Comparison of ENCODE assay signal across 26 cellular contexts in the genomic region with DNA sequence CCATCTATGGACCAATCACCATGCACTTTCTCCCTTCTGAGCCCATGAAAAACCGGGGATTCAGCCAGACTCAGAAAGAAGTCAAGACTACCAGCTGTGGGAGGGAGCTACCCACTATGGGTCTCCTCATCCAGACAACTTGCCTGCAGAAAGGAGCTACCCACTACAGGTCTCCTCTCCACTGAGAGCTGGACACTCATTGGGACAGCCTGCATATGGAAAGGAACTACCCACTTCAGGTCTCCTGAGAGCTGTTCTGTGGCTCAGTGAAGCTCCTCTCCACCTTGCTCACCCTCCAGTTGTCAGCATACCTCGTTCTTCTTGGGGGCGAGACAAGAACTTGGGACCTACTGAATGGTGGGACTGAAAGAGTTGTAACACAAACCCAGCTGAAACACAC. TPM values are rescaled to one million over a fixed set of nuclear protein-coding genes. Genes with fewer than 3 reads are reported as not detected.
A peak's percentile ranks its signal among the peaks of the same experiment; 100 is the strongest.
DNase-seq lines count a peak whose midpoint lies in the region; ATAC-seq and TF ChIP-seq lines count a peak whose summit lies in the region.
"Had no signal": no experiment of that assay in that cellular context is flagged by ENCODE, and none has a peak within 500 bp of the region (broad histone marks: within the 10 kb centered on the region; RNA-seq: fewer than 3 reads in every experiment).

No MANE protein-coding gene starts in this region.

- ATAC-seq in activated CD8-positive, alpha-beta memory T cell treated with anti-CD3 and anti-CD28 coated beads, Interleukin-2, amount 10 ng/mL, durations not matched to agents 7 days and 5 days: no peak
- no peak for ATAC-seq in RWPE2 (ENCODE audit: low read depth)
- ATAC-seq in activated naive CD8-positive, alpha-beta T cell treated with anti-CD3 and anti-CD28 coated beads, Interleukin-2, amount 50 U/mL, for 24 hours: no peak
- ATAC-seq in stimulated activated naive B cell treated with anti-CD40 and anti-IgM and Interleukin-4, amounts not matched to agents 10 μg/mL and 1 μg/mL and 100 μg/mL, for 72 hours (replicated peaks): no peak

- peaks cover 69% of the 10 kb centered on the region for H3K4me1 Mint-ChIP-seq in activated CD8-positive, alpha-beta memory T cell treated with anti-CD3 and anti-CD28 coated beads, Interleukin-2, amount 10 ng/mL, durations not matched to agents 7 days and 5 days
- peaks cover 78% of the 10 kb centered on the region for H3K4me1 Mint-ChIP-seq in activated naive CD8-positive, alpha-beta T cell treated with anti-CD3 and anti-CD28 coated beads, Interleukin-2, amount 50 U/mL, for 24 hours
- H3K4me1 Mint-ChIP-seq in stimulated activated naive B cell treated with anti-CD40 and anti-IgM and Interleukin-4, amounts not matched to agents 10 μg/mL and 1 μg/mL and 100 μg/mL, for 72 hours: peaks cover 33 to 62% of the 10 kb centered on the region in 2 donors

- no peaks in the 10 kb centered on the region for H3K27me3 Mint-ChIP-seq in activated CD8-positive, alpha-beta memory T cell treated with anti-CD3 and anti-CD28 coated beads, Interleukin-2, amount 10 ng/mL, durations not matched to agents 7 days and 5 days
- no peaks in the 10 kb centered on the region for H3K27me3 Mint-ChIP-seq in activated naive CD8-positive, alpha-beta T cell treated with anti-CD3 and anti-CD28 coated beads, Interleukin-2, amount 50 U/mL, for 24 hours
- H3K27me3 Mint-ChIP-seq in stimulated activated naive B cell treated with anti-CD40 and anti-IgM and Interleukin-4, amounts not matched to agents 10 μg/mL and 1 μg/mL and 100 μg/mL, for 72 hours: no peaks in the 10 kb centered on the region
- H3K27me3 Mint-ChIP-seq: naive B cell had no signal

- no peaks in the 10 kb centered on the region for H3K9me3 Mint-ChIP-seq in activated CD8-positive, alpha-beta memory T cell treated with anti-CD3 and anti-CD28 coated beads, Interleukin-2, amount 10 ng/mL, durations not matched to agents 7 days and 5 days (ENCODE audit: low read depth)
- H3K9me3 Mint-ChIP-seq in activated naive CD8-positive, alpha-beta T cell treated with anti-CD3 and anti-CD28 coated beads, Interleukin-2, amount 50 U/mL, for 24 hours: peaks cover 4% of the 10 kb centered on the region
- H3K9me3 Mint-ChIP-seq in stimulated activated naive B cell treated with anti-CD40 and anti-IgM and Interleukin-4, amounts not matched to agents 10 μg/mL and 1 μg/mL and 100 μg/mL, for 72 hours: peaks cover 3% of the 10 kb centered on the region in 2 donors

- peak overlapping the region; percentile 11 for H3K27ac ChIP-seq in RWPE2 (ENCODE audit: poor library complexity, severe bottlenecking)
- H3K27ac ChIP-seq: BLaER1 treated with 17β-estradiol and CSF1 and Interleukin-3, amounts not matched to agents 10 nM and 100 nM; dorsolateral prefrontal cortex; GM23248; ovary; upper lobe of right lung had no signal

- TF ChIP-seq CTCF in RWPE2 (IDR thresholded peaks at IDR 0.05; ENCODE audit: poor library complexity, severe bottlenecking): no peak

- H3K4me3 ChIP-seq in RWPE2 (ENCODE audit: severe bottlenecking): no peak overlapping the region
- H3K4me3 ChIP-seq: dorsolateral prefrontal cortex, GM23248, ovary, upper lobe of right lung had no signal

- CTCF ChIA-PET in activated CD8-positive, alpha-beta memory T cell treated with anti-CD3 and anti-CD28 coated beads, Interleukin-2, amount 10 ng/mL, durations not matched to agents 7 days and 5 days (lab: Charles Lee): interaction anchor here (0.8 to 5.7 kb wide), 11 partner anchors 10 to 78 kb away, joined by 3 to 56 read pairs (median 13); partner anchors contain the start of gene ZBED2

- H3K27ac Mint-ChIP-seq in activated CD8-positive, alpha-beta memory T cell treated with anti-CD3 and anti-CD28 coated beads, Interleukin-2, amount 10 ng/mL, durations not matched to agents 7 days and 5 days: peak overlapping the region; percentile 93
- peak overlapping the region; percentile 93 for H3K27ac Mint-ChIP-seq in activated naive CD8-positive, alpha-beta T cell treated with anti-CD3 and anti-CD28 coated beads, Interleukin-2, amount 50 U/mL, for 24 hours
- H3K27ac Mint-ChIP-seq in stimulated activated naive B cell treated with anti-CD40 and anti-IgM and Interleukin-4, amounts not matched to agents 10 μg/mL and 1 μg/mL and 100 μg/mL, for 72 hours: peak overlapping the region; percentile 86

- H3K4me1 ChIP-seq in RWPE2 (ENCODE audit: insufficient read depth, poor library complexity, severe bottlenecking): peaks cover 6% of the 10 kb centered on the region
- H3K4me1 ChIP-seq: BLaER1 treated with 17β-estradiol and CSF1 and Interleukin-3, amounts not matched to agents 10 nM and 100 nM; upper lobe of right lung had no signal

- no peak overlapping the region for H3K4me3 Mint-ChIP-seq in activated CD8-positive, alpha-beta memory T cell treated with anti-CD3 and anti-CD28 coated beads, Interleukin-2, amount 10 ng/mL, durations not matched to agents 7 days and 5 days
- H3K4me3 Mint-ChIP-seq in activated naive CD8-positive, alpha-beta T cell treated with anti-CD3 and anti-CD28 coated beads, Interleukin-2, amount 50 U/mL, for 24 hours: no peak overlapping the region
- H3K4me3 Mint-ChIP-seq in stimulated activated naive B cell treated with anti-CD40 and anti-IgM and Interleukin-4, amounts not matched to agents 10 μg/mL and 1 μg/mL and 100 μg/mL, for 72 hours: no peak overlapping the region

- DNase-seq in activated CD8-positive, alpha-beta memory T cell treated with anti-CD3 and anti-CD28 coated beads, Interleukin-2, amount 10 ng/mL, durations not matched to agents 7 days and 5 days: no peak
- DNase-seq in activated CD8-positive, alpha-beta memory T cell treated with anti-CD3 and anti-CD28 coated beads, Interleukin-2, amount 50 U/mL, for 4 hours: no peak
- no peak for DNase-seq in RWPE2 (ENCODE audit: low spot score)
- no peak for DNase-seq in activated naive CD8-positive, alpha-beta T cell treated with anti-CD3 and anti-CD28 coated beads, Interleukin-2, amount 50 U/mL, for 24 hours
- DNase-seq in stimulated activated naive B cell treated with anti-CD40 and anti-IgM and Interleukin-4, amounts not matched to agents 10 μg/mL and 1 μg/mL and 100 μg/mL, for 72 hours: no peak
- DNase-seq in stimulated activated CD4-positive, alpha-beta T cell treated with anti-CD3 and anti-CD28 coated beads, Interleukin-2, amount 100 ng/mL, for 24 hours: no peak
- no peak for DNase-seq in OCI-M2 (lab: John Stamatoyannopoulos, UW; ENCODE audit: unreplicated experiment)
- no peak for DNase-seq in cerebellar nuclear complex (lab: John Stamatoyannopoulos, UW)
- DNase-seq: aorta, caudate nucleus, dorsolateral prefrontal cortex, GM23248, head of caudate nucleus, Karpas-422, left cardiac atrium, naive B cell, NCI-H187, NCI-H82, ovary, right cardiac atrium, Right ventricle myocardium superior, SW 1271, upper lobe of right lung had no signal

- H3K36me3 ChIP-seq in RWPE2 (ENCODE audit: low read depth): no peaks in the 10 kb centered on the region
- H3K36me3 ChIP-seq: ovary, upper lobe of right lung had no signal

- H3K36me3 Mint-ChIP-seq in activated CD8-positive, alpha-beta memory T cell treated with anti-CD3 and anti-CD28 coated beads, Interleukin-2, amount 10 ng/mL, durations not matched to agents 7 days and 5 days: peaks cover 86% of the 10 kb centered on the region
- peaks cover 29% of the 10 kb centered on the region for H3K36me3 Mint-ChIP-seq in activated naive CD8-positive, alpha-beta T cell treated with anti-CD3 and anti-CD28 coated beads, Interleukin-2, amount 50 U/mL, for 24 hours (ENCODE audit: low read depth)
- peaks cover 15 to 19% of the 10 kb centered on the region in 2 donors for H3K36me3 Mint-ChIP-seq in stimulated activated naive B cell treated with anti-CD40 and anti-IgM and Interleukin-4, amounts not matched to agents 10 μg/mL and 1 μg/mL and 100 μg/mL, for 72 hours
- H3K36me3 Mint-ChIP-seq: naive B cell had no signal

- no peaks in the 10 kb centered on the region for H3K27me3 ChIP-seq in RWPE2 (ENCODE audit: insufficient read depth, poor library complexity, severe bottlenecking)
- H3K27me3 ChIP-seq: BLaER1 treated with 17β-estradiol and CSF1 and Interleukin-3, amounts not matched to agents 10 nM and 100 nM; ovary; upper lobe of right lung had no signal

- no peaks in the 10 kb centered on the region for H3K9me3 ChIP-seq in RWPE2 (ENCODE audit: severe bottlenecking)
- H3K9me3 ChIP-seq: ovary, upper lobe of right lung had no signal

RNA-seq across cellular contexts. Expression of gene ZBED2, which starts 22.3 kb away (rescaled TPM):
- total RNA-seq in activated CD8-positive, alpha-beta memory T cell treated with anti-CD3 and anti-CD28 coated beads, Interleukin-2, amount 10 ng/mL, durations not matched to agents 7 days and 5 days: 10 to 100 TPM; 27.2 to 90.6 TPM
- total RNA-seq: aorta, GM23248, left cardiac atrium, mesenteric fat pad, right cardiac atrium, Right ventricle myocardium superior, subcutaneous adipose tissue had no signal

RNA-seq across cellular contexts. Expression of gene PLCXD2, which starts 57.1 kb away (rescaled TPM):
- 10 to 100 TPM; 16.7 to 21.1 TPM for total RNA-seq in activated CD8-positive, alpha-beta memory T cell treated with anti-CD3 and anti-CD28 coated beads, Interleukin-2, amount 10 ng/mL, durations not matched to agents 7 days and 5 days
